8 cellular contexts compared by ENCODE assay signal in genomic region chr11:63564056-63564784, GRCh38. TPM values are rescaled to one million over a fixed set of nuclear protein-coding genes. Genes with fewer than 3 reads are reported as not detected.
DNase-seq lines count a peak whose midpoint lies in the region; ATAC-seq and TF ChIP-seq lines count a peak whose summit lies in the region.

No MANE protein-coding gene starts in this region.

- no peak overlapping the region for H3K4me3 ChIP-seq in SK-N-SH (ENCODE audit: low read depth in 2 of 2, low read length in 1 of 2)
- no peak overlapping the region for H3K4me3 ChIP-seq in OCI-LY1 (ENCODE audit: low read depth, low read length, poor library complexity, severe bottlenecking)

- no peaks in the 10 kb centered on the region for H4K20me1 ChIP-seq in SK-N-SH (ENCODE audit: insufficient read depth)
- H4K20me1 ChIP-seq in OCI-LY1 (ENCODE audit: insufficient read depth, low read length), result no peaks in the 10 kb centered on the region

- no peak overlapping the region for H3K4me3 Mint-ChIP-seq in memory B cell

- H3K36me3 ChIP-seq in SK-N-SH (replicated peaks in 1 of 2; ENCODE audit: control insufficient read depth in 1 of 2, insufficient read depth in 2 of 2, low read length in 1 of 2) (no peaks in the 10 kb centered on the region), OCI-LY1 (ENCODE audit: insufficient read depth, low read length) (no peaks in the 10 kb centered on the region)

- H2AFZ ChIP-seq in SK-N-SH (ENCODE audit: low read depth), result no peak overlapping the region
- no peak overlapping the region for H2AFZ ChIP-seq in OCI-LY1 (ENCODE audit: low read length)

- no peak for DNase-seq in SK-N-SH
- peak in 1 of 2 donors; percentile 38 for DNase-seq in memory B cell (ENCODE audit: low spot score in 2 of 2)
- DNase-seq in NCI-H146 treated with DMSO at 0.1 percent for 48 hours (lab: John Stamatoyannopoulos, UW; ENCODE audit: unreplicated experiment), result no peak
- DNase-seq in 8988T, result no peak
- no peak for DNase-seq in stimulated activated CD4-positive, alpha-beta T cell treated with anti-CD3 and anti-CD28 coated beads, Interleukin-2, amount 100 ng/mL, for 24 hours

- no peak overlapping the region for H3K27ac ChIP-seq in SK-N-SH (ENCODE audit: low read depth in 2 of 2, low read length in 1 of 2)
- H3K27ac ChIP-seq in OCI-LY1 (ENCODE audit: low read depth, low read length, poor library complexity, severe bottlenecking), result peak overlapping the region; percentile 94

- H3K4me2 ChIP-seq in SK-N-SH (no peak overlapping the region), OCI-LY1 (ENCODE audit: low read length) (no peak overlapping the region)

- H3K79me2 ChIP-seq in SK-N-SH (ENCODE audit: insufficient read depth) (no peaks in the 10 kb centered on the region), OCI-LY1 (ENCODE audit: insufficient read depth, low read length) (no peaks in the 10 kb centered on the region)

- H3K4me1 Mint-ChIP-seq in memory B cell, result peaks cover 20% of the 10 kb centered on the region

- peaks cover 4% of the 10 kb centered on the region for H3K27me3 Mint-ChIP-seq in memory B cell

- peak overlapping the region; percentile 36 for H3K27ac Mint-ChIP-seq in memory B cell

- no peak for TF ChIP-seq EP300 in SK-N-SH (IDR thresholded peaks at IDR 0.05; ENCODE audit: borderline replicate concordance in 1 of 2, low read depth in 1 of 2, low read length in 1 of 2)

- H3K9ac ChIP-seq in SK-N-SH (no peak overlapping the region), OCI-LY1 (ENCODE audit: low read length) (no peak overlapping the region)

- no peak for ATAC-seq in SK-N-SH treated with all-trans-retinoic acid at 6 μM for 48 hours
- ATAC-seq in HG02798 (IDR thresholded peaks at IDR 0.05; ENCODE audit: poor library complexity, unreplicated experiment), result peak; percentile 73
- ATAC-seq in memory B cell (ENCODE audit: low read depth), result peak; percentile 10

- H3K36me3 Mint-ChIP-seq in memory B cell, result no peaks in the 10 kb centered on the region

- no peak for TF ChIP-seq RAD21 in SK-N-SH (IDR thresholded peaks at IDR 0.05; ENCODE audit: low read length)

- CTCF ChIA-PET in SK-N-SH (lab: Yijun Ruan, JAX), result interaction anchor here (1.6 kb wide), 1 partner anchor 75 kb away, joined by 4 read pairs; no protein-coding TSS in a partner anchor

- H3F3A ChIP-seq in SK-N-SH (replicated peaks; ENCODE audit: insufficient read depth) (peaks cover 3% of the 10 kb centered on the region), OCI-LY1 (ENCODE audit: insufficient read depth, low read length) (no peaks in the 10 kb centered on the region; the same call in 1 of the 2 replicates)

- H3K9me3 ChIP-seq in SK-N-SH (no peaks in the 10 kb centered on the region), OCI-LY1 (ENCODE audit: low read length) (no peaks in the 10 kb centered on the region)

- POLR2A ChIA-PET in SK-N-SH (lab: Yijun Ruan, JAX), result no interaction called here

- peaks cover 5% of the 10 kb centered on the region in 2 experiments; a peak in 2 of 4 replicates for H3K4me1 ChIP-seq in SK-N-SH (ENCODE audit: control insufficient read depth in 1 of 2, insufficient read depth in 2 of 2, low read depth in 1 of 2, low read length in 1 of 2)
- H3K4me1 ChIP-seq in OCI-LY1 (ENCODE audit: insufficient read depth, low read length, severe bottlenecking), result peaks cover 55% of the 10 kb centered on the region

- H3K9me2 ChIP-seq in SK-N-SH (no peaks in the 10 kb centered on the region), OCI-LY1 (ENCODE audit: low read depth, low read length) (no peaks in the 10 kb centered on the region)

- 79% methylated on average over 7 of the region's 7 CpGs for WGBS in SK-N-SH (ENCODE audit: low lambda C conversion rate)

- TF ChIP-seq CTCF in SK-N-SH (IDR thresholded peaks at IDR 0.05), result no peak
- TF ChIP-seq CTCF in OCI-LY1 (IDR thresholded peaks at IDR 0.05; ENCODE audit: low read length), result no peak

- no peaks in the 10 kb centered on the region for H3K9me3 Mint-ChIP-seq in memory B cell

- no peaks in the 10 kb centered on the region for H3K27me3 ChIP-seq in SK-N-SH (ENCODE audit: insufficient read depth)
- H3K27me3 ChIP-seq in OCI-LY1 (ENCODE audit: insufficient read depth, low read length), result no peaks in the 10 kb centered on the region

TF ChIP-seq in SK-N-SH, 30 proteins besides CTCF, POLR2A, EP300 and RAD21:
- TF ChIP-seq SMC3 (IDR thresholded peaks at IDR 0.05; ENCODE audit: low read depth, low read length) (no peak), NRF1 (IDR thresholded peaks at IDR 0.05; ENCODE audit: low read depth, low read length) (no peak), SIN3A (IDR thresholded peaks at IDR 0.05; ENCODE audit: borderline replicate concordance, low read depth, low read length) (no peak), TEAD4 (IDR thresholded peaks at IDR 0.05; ENCODE audit: borderline replicate concordance, insufficient read depth) (no peak), EZH2phosphoT487 (IDR thresholded peaks at IDR 0.05; ENCODE audit: borderline replicate concordance, low read depth) (no peak), USF2 (IDR thresholded peaks at IDR 0.05; ENCODE audit: borderline replicate concordance, low read depth, low read length) (no peak)
- TF ChIP-seq, protein P1, sequence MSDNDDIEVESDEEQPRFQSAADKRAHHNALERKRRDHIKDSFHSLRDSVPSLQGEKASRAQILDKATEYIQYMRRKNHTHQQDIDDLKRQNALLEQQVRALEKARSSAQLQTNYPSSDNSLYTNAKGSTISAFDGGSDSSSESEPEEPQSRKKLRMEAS (IDR thresholded peaks at IDR 0.05; ENCODE audit: low read depth), result no peak
- TF ChIP-seq, protein P2, sequence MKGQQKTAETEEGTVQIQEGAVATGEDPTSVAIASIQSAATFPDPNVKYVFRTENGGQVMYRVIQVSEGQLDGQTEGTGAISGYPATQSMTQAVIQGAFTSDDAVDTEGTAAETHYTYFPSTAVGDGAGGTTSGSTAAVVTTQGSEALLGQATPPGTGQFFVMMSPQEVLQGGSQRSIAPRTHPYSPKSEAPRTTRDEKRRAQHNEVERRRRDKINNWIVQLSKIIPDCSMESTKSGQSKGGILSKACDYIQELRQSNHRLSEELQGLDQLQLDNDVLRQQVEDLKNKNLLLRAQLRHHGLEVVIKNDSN (IDR thresholded peaks at IDR 0.05; ENCODE audit: borderline replicate concordance, low read depth), result peak; percentile 8; the same call in 1 of the 2 replicates

TF ChIP-seq in SK-N-SH treated with all-trans-retinoic acid at 6 μM for 48 hours, 23 proteins besides CTCF, POLR2A, EP300 and RAD21 (continues in another document):
- TF ChIP-seq PPARA (CRISPR knock-in tag; IDR thresholded peaks at IDR 0.05; ENCODE audit: borderline replicate concordance) (no peak), TCF4 (CRISPR knock-in tag; IDR thresholded peaks at IDR 0.05; ENCODE audit: borderline replicate concordance) (no peak), ZFP3 (CRISPR knock-in tag; IDR thresholded peaks at IDR 0.05) (no peak), ZNF565 (CRISPR knock-in tag; conservative IDR thresholded peaks at IDR 0.05; ENCODE audit: low read depth) (no peak), PATZ1 (CRISPR knock-in tag; IDR thresholded peaks at IDR 0.05; ENCODE audit: borderline replicate concordance) (no peak), BACH2 (CRISPR knock-in tag; IDR thresholded peaks at IDR 0.05; ENCODE audit: borderline replicate concordance) (no peak), RARB (CRISPR knock-in tag; IDR thresholded peaks at IDR 0.05) (no peak), ARNTL (CRISPR knock-in tag; IDR thresholded peaks at IDR 0.05; ENCODE audit: borderline replicate concordance, low read depth) (no peak), ZC3H10 (CRISPR knock-in tag; IDR thresholded peaks at IDR 0.05) (no peak), ZFP30 (CRISPR knock-in tag; IDR thresholded peaks at IDR 0.05) (no peak), ZNF70 (CRISPR knock-in tag; IDR thresholded peaks at IDR 0.05) (no peak)
- TF ChIP-seq, protein P3, sequence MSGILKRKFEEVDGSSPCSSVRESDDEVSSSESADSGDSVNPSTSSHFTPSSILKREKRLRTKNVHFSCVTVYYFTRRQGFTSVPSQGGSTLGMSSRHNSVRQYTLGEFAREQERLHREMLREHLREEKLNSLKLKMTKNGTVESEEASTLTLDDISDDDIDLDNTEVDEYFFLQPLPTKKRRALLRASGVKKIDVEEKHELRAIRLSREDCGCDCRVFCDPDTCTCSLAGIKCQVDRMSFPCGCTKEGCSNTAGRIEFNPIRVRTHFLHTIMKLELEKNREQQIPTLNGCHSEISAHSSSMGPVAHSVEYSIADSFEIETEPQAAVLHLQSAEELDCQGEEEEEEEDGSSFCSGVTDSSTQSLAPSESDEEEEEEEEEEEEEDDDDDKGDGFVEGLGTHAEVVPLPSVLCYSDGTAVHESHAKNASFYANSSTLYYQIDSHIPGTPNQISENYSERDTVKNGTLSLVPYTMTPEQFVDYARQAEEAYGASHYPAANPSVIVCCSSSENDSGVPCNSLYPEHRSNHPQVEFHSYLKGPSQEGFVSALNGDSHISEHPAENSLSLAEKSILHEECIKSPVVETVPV (CRISPR knock-in tag; IDR thresholded peaks at IDR 0.05), result no peak

RNA-seq across cellular contexts. Expression of gene PLAAT2, which starts 1.0 kb away (rescaled TPM):
- 0.19 and 0.53 TPM in 2 replicates for polyA plus RNA-seq in SK-N-SH (2012; rRNA removed)
- polyA plus RNA-seq in SK-N-SH (2012; cell fraction: cytosol; rRNA removed), result 0.05 and 0.16 TPM in 2 replicates
- polyA plus RNA-seq in SK-N-SH (2012; cell fraction: nucleus; rRNA removed), result 1.3 and 1.4 TPM in 2 replicates

RNA-seq across cellular contexts. Expression of gene PLAAT4, which starts 27.6 kb away (rescaled TPM):
- 4.6 and 5.6 TPM in 2 replicates for polyA plus RNA-seq in SK-N-SH (2012; rRNA removed)
- 4.5 and 4.9 TPM in 2 replicates for polyA plus RNA-seq in SK-N-SH (2012; cell fraction: cytosol; rRNA removed)
- polyA plus RNA-seq in SK-N-SH (2012; cell fraction: nucleus; rRNA removed), result 1.8 and 2.1 TPM in 2 replicates

RNA-seq across cellular contexts. Expression of gene PLAAT3, which starts 50.0 kb away (rescaled TPM):
- 39.6 and 44.0 TPM in 2 replicates for polyA plus RNA-seq in SK-N-SH (2012; rRNA removed)
- 32.8 and 36.7 TPM in 2 replicates for polyA plus RNA-seq in SK-N-SH (2012; cell fraction: cytosol; rRNA removed)
- polyA plus RNA-seq in SK-N-SH (2012; cell fraction: nucleus; rRNA removed), result 18.0 and 24.4 TPM in 2 replicates

RNA-seq across cellular contexts. Expression of gene LGALS12, which starts 58.3 kb away (rescaled TPM):
- not detected in 2 replicates for polyA plus RNA-seq in SK-N-SH (2012; rRNA removed)
- polyA plus RNA-seq in SK-N-SH (2012; cell fraction: cytosol; rRNA removed), result not detected in 2 replicates
- not detected in 2 replicates for polyA plus RNA-seq in SK-N-SH (2012; cell fraction: nucleus; rRNA removed)
